ENCODE assay signal across 8 cellular contexts in genomic region chr2:162072181-162072702, GRCh38. TPM values are rescaled to one million over a fixed set of nuclear protein-coding genes. Genes with fewer than 3 reads are reported as not detected.
A peak's percentile ranks its signal among the peaks of the same experiment; 100 is the strongest.
DNase-seq lines count a peak whose midpoint lies in the region; ATAC-seq, FAIRE-seq and TF ChIP-seq lines count a peak whose summit lies in the region.

No MANE protein-coding gene starts in this region.

- no peaks in the 10 kb centered on the region; a peak in 2 of 4 replicates for H3K36me3 ChIP-seq in GM12878 (ENCODE audit: control insufficient read depth in 2 of 2, insufficient read depth in 2 of 2, low read length in 1 of 2)
- H3K36me3 ChIP-seq in smooth muscle cell (ENCODE audit: low read depth) = no peaks in the 10 kb centered on the region

- no TSS peak for BruUV-seq in GM12878 (replicated peaks; lab: Mats Ljungman, UMichigan)

- H4K20me1 ChIP-seq in GM12878 (ENCODE audit: control insufficient read depth, insufficient read depth) (no peaks in the 10 kb centered on the region), smooth muscle cell (ENCODE audit: low read depth) (no peaks in the 10 kb centered on the region)

- H3K79me2 ChIP-seq in GM12878 (ENCODE audit: control insufficient read depth, insufficient read depth, low read length) = no peaks in the 10 kb centered on the region
- H3K79me2 ChIP-seq in smooth muscle cell (ENCODE audit: low read depth) = no peaks in the 10 kb centered on the region

- TF ChIP-seq POLR2A in GM12878 (IDR thresholded peaks at IDR 0.05; ENCODE audit: low read depth, low read length) = no peak

- ATAC-seq in HG03139 (IDR thresholded peaks at IDR 0.05; ENCODE audit: unreplicated experiment) (peak; percentile 44), GM12878 (peak; percentile 66)

- in situ Hi-C loops in ACHN (cut with HindIII; ENCODE audit: low pct_ligation_motif_present, low pct_unique_long_range_greater_than_20kb, low sequenced_read_pairs) = no loop called here
- in situ Hi-C loops in GM12878 (cut with MboI) = no loop called here

- RAD21 ChIA-PET in GM12878 (lab: Charles Lee; ENCODE audit: unreplicated experiment) = interaction anchor here (1.0 to 4.9 kb wide), 7 partner anchors 8 to 54 kb away, joined by 3 to 46 read pairs (median 6); no protein-coding TSS in a partner anchor

- TF ChIP-seq EP300 in GM12878 (IDR thresholded peaks at IDR 0.05; ENCODE audit: borderline replicate concordance in 1 of 2, control insufficient read depth in 1 of 2, low read depth in 2 of 2, low read length in 2 of 2) = no peak

- H3K9me3 ChIP-seq in GM12878 (replicated peaks; ENCODE audit: control insufficient read depth, insufficient read depth, low read length) = no peaks in the 10 kb centered on the region
- no peaks in the 10 kb centered on the region for H3K9me3 ChIP-seq in smooth muscle cell (replicated peaks; ENCODE audit: low read depth)

- SMC1A ChIA-PET in GM12878 (lab: Charles Lee; ENCODE audit: uncharacterized antibody, unreplicated experiment) = interaction anchor here (0.6 to 10.2 kb wide), 10 partner anchors 11 to 126 kb away, joined by 3 to 152 read pairs (median 4); no protein-coding TSS in a partner anchor

- H3K9ac ChIP-seq in GM12878 (ENCODE audit: control insufficient read depth, insufficient read depth, low read length) (no peak overlapping the region), smooth muscle cell (ENCODE audit: low read depth) (no peak overlapping the region)

- FAIRE-seq in GM12878 (lab: Jason Lieb, UNC) (peak; percentile 65), urothelium cell line (lab: Jason Lieb, UNC) (no peak)

- POLR2A ChIA-PET in GM12878 (lab: Charles Lee) = interaction anchor here (9.8 kb wide), 1 partner anchor 13 kb away, joined by 98 read pairs; no protein-coding TSS in a partner anchor

- H3K27ac ChIP-seq in GM12878 (ENCODE audit: control insufficient read depth, insufficient read depth) (no peak overlapping the region), smooth muscle cell (ENCODE audit: low read depth) (peak overlapping the region; percentile 67)

- H3K4me2 ChIP-seq in GM12878 (ENCODE audit: control insufficient read depth, insufficient read depth) (peak overlapping the region; percentile 99), smooth muscle cell (peak overlapping the region; percentile 92)

- peaks cover 3% of the 10 kb centered on the region for H3F3A ChIP-seq in smooth muscle cell (ENCODE audit: low read depth)

- DNase-seq in ACHN (peak; percentile 71), GM19238 (ENCODE audit: insufficient read length, low spot score) (peak; percentile 27), GM12878 (ENCODE audit: low read depth, low spot score) (no peak), smooth muscle cell (lab: John Stamatoyannopoulos, UW; ENCODE audit: unreplicated experiment) (no peak), NCI-H2107 treated with DMSO at 0.1 percent for 48 hours (lab: John Stamatoyannopoulos, UW; ENCODE audit: unreplicated experiment) (no peak), urothelium cell line (ENCODE audit: low spot score) (no peak), NCI-H526 treated with DMSO at 0.1 percent for 48 hours (lab: John Stamatoyannopoulos, UW) (no peak)

- no peak for TF ChIP-seq RAD21 in GM12878 (IDR thresholded peaks at IDR 0.05; ENCODE audit: insufficient read depth, low read depth, low read length)

- H3K4me1 ChIP-seq in GM12878 (ENCODE audit: control insufficient read depth, insufficient read depth, low read length) (peaks cover 6% of the 10 kb centered on the region; the same call in 1 of the 2 replicates), smooth muscle cell (ENCODE audit: low read depth) (peaks cover 8% of the 10 kb centered on the region)

- TF ChIP-seq CTCF in GM12878 (IDR thresholded peaks at IDR 0.05 in 2 of 3, conservative IDR thresholded peaks at IDR 0.05 in 1 of 3; ENCODE audit: control insufficient read depth in 2 of 3, extremely low read depth in 1 of 3, insufficient read depth in 1 of 3, low read depth in 3 of 3, low read length in 3 of 3) (no peak), smooth muscle cell (IDR thresholded peaks at IDR 0.05; ENCODE audit: borderline replicate concordance, insufficient read depth, poor library complexity, severe bottlenecking) (no peak)

- no peaks in the 10 kb centered on the region for H3K27me3 ChIP-seq in GM12878 (replicated peaks in 1 of 2; ENCODE audit: control insufficient read depth in 2 of 2, insufficient read depth in 2 of 2, low read length in 1 of 2)
- no peaks in the 10 kb centered on the region for H3K27me3 ChIP-seq in smooth muscle cell (ENCODE audit: low read depth)

- intact Hi-C loops in GM12878 (cut with micrococcal nuclease; ENCODE audit: unreplicated experiment) = loop anchor here (2.0 kb wide), 1 partner anchor 13 kb away; no protein-coding TSS in a partner anchor

- H3K4me3 ChIP-seq in GM12878 (0 out of 2 replicates have a peak overlapping the region, but pooled peaks have one; percentile 91), smooth muscle cell (peak overlapping the region; percentile 53)

- H2AFZ ChIP-seq in GM12878 (ENCODE audit: control insufficient read depth, low read depth, low read length) (no peak overlapping the region), smooth muscle cell (ENCODE audit: low read depth) (no peak overlapping the region)

- CTCF ChIA-PET in GM12878 (lab: Yijun Ruan, JAX) = interaction anchor here (0.9 to 3.9 kb wide), 5 partner anchors 8 to 79 kb away, joined by 3 to 26 read pairs (median 6); no protein-coding TSS in a partner anchor

TF ChIP-seq in GM12878, 131 proteins besides CTCF, POLR2A, EP300 and RAD21 (continues in another document):
- 0 out of 2 replicates have a peak, but pooled peaks have one; percentile 37 for TF ChIP-seq ZNF687 (IDR thresholded peaks at IDR 0.05)

RNA-seq across cellular contexts. Expression of gene DPP4, which starts 1.8 kb away (rescaled TPM):
- total RNA-seq in GM12878 (2013; cell fraction: nucleolus; rRNA removed) = 15.5 and 15.9 TPM in 2 replicates
- total RNA-seq in GM12878 (2014; rRNA removed) (9.3 and 10.1 TPM in 2 replicates), GM12878 (2014; rRNA removed; fragmentation: Illumina TruSeq; extraction: Trizol) (10.6 and 11.7 TPM in 2 replicates), GM12878 (2021) (6.3 and 7.0 TPM in 2 replicates), smooth muscle cell (29.5 and 32.0 TPM in 2 replicates)
- polyA plus RNA-seq in GM12878 (2011; ENCODE audit: low read depth) = 2.5 TPM
- polyA plus RNA-seq in GM12878 (2011; rRNA removed) (11.0 and 11.9 TPM in 2 replicates), GM12878 (2014; fragmentation: Illumina TruSeq; extraction: Trizol) (9.3 and 11.8 TPM in 2 replicates), GM12878 (2014; fragmentation: Nextera tagmentation; extraction: Ambion mirVana) (1 to 10 TPM; 4.1 to 4.8 TPM), GM12878 (2014; rRNA removed) (5.8 and 7.7 TPM in 2 replicates), GM12878 (2016; fragmentation: Nextera tagmentation; extraction: Ambion mirVana) (10 to 100 TPM in 1 of 2 experiments, 1 to 10 TPM in 1; 9.9 to 11.4 TPM), smooth muscle cell (17.6 and 24.8 TPM in 2 replicates)
- 6.7 and 8.2 TPM in 2 replicates for polyA plus RNA-seq in GM12878 (2011; cell fraction: cytosol; rRNA removed)
- 11.9 and 13.3 TPM in 2 replicates for polyA plus RNA-seq in GM12878 (2011; cell fraction: nucleus; rRNA removed)
- 2.9 and 5.9 TPM in 2 replicates for polyA plus RNA-seq in GM12878 (2012)
- 9.6 and 16.2 TPM in 2 replicates for polyA minus RNA-seq in GM12878 (2011; rRNA and poly(A)+ RNA removed)
- 5.9 and 7.0 TPM in 2 replicates for polyA minus RNA-seq in GM12878 (2011; cell fraction: cytosol; rRNA and poly(A)+ RNA removed)
- polyA minus RNA-seq in GM12878 (2011; cell fraction: nucleus; rRNA and poly(A)+ RNA removed) = 11.6 and 12.8 TPM in 2 replicates

Comparison
In these comparisons a context has a peak if more than half of its experiments do, and no peak if none do; other contexts are left out.
1. DNase-seq: peak in ACHN (single experiment) and GM19238 (single experiment); none in GM12878 (single experiment), smooth muscle cell (single experiment), NCI-H2107 treated with DMSO at 0.1 percent for 48 hours (single experiment), urothelium cell line (single experiment) and NCI-H526 treated with DMSO at 0.1 percent for 48 hours (single experiment).